ENCODE assay signal across 12 cellular contexts in genomic region chr19:5697022-5697889, GRCh38. TPM values are rescaled to one million over a fixed set of nuclear protein-coding genes. Genes with fewer than 3 reads are reported as not detected.
A peak's percentile ranks its signal among the peaks of the same experiment; 100 is the strongest.
DNase-seq lines count a peak whose midpoint lies in the region; ATAC-seq and TF ChIP-seq lines count a peak whose summit lies in the region.
"Had no signal": no experiment of that assay in that cellular context is flagged by ENCODE, and none has a peak within 500 bp of the region (broad histone marks: within the 10 kb centered on the region; RNA-seq: fewer than 3 reads in every experiment).

No MANE protein-coding gene starts in this region.

- H3K9ac ChIP-seq in Karpas-422 (ENCODE audit: low read length) = no peak overlapping the region

- peaks cover 0 to 1% (median 0%) of the 10 kb centered on the region in 11 donors for H3K9me3 Mint-ChIP-seq in naive thymus-derived CD4-positive, alpha-beta T cell

- CTCF ChIA-PET in naive thymus-derived CD4-positive, alpha-beta T cell (lab: Charles Lee) = no interaction called here

- POLR2A ChIA-PET in naive thymus-derived CD4-positive, alpha-beta T cell (lab: Charles Lee) = interaction anchor here (0.6 kb wide), 1 partner anchor 18 kb away, joined by 6 read pairs; no protein-coding TSS in a partner anchor

- peaks cover 9% of the 10 kb centered on the region; the same call in 1 of the 2 replicates for H3K36me3 ChIP-seq in Karpas-422 (ENCODE audit: insufficient read depth, low read length)
- peaks cover 0 to 86% (median 6%) of the 10 kb centered on the region in 3 experiments for H3K36me3 ChIP-seq in naive thymus-derived CD4-positive, alpha-beta T cell (ENCODE audit: control insufficient read depth in 2 of 3, insufficient read depth in 3 of 3, low read length in 3 of 3)
- H3K36me3 ChIP-seq in psoas muscle (ENCODE audit: insufficient read depth in 1 of 2, low read depth in 1 of 2) = peaks cover 8 to 82% of the 10 kb centered on the region in 2 donors

- peak overlapping the region in 3 of 9 donors; percentile 38 to 75 (median 64) for H3K27ac Mint-ChIP-seq in naive thymus-derived CD4-positive, alpha-beta T cell

- H3K4me1 ChIP-seq in Karpas-422 (ENCODE audit: low read length) (peaks cover 5% of the 10 kb centered on the region), psoas muscle (peaks cover 1% of the 10 kb centered on the region)
- peaks cover under 1% of the 10 kb centered on the region in 2 donors for H3K4me1 ChIP-seq in naive thymus-derived CD4-positive, alpha-beta T cell (ENCODE audit: control insufficient read depth in 2 of 2, insufficient read depth in 2 of 2, low read length in 2 of 2)

- no peak overlapping the region for H3K4me3 Mint-ChIP-seq in naive thymus-derived CD4-positive, alpha-beta T cell

- peaks cover 47% of the 10 kb centered on the region for H4K20me1 ChIP-seq in Karpas-422 (ENCODE audit: insufficient read depth, low read depth, low read length)

- H3K9me3 ChIP-seq in Karpas-422 (ENCODE audit: low read length) = no peaks in the 10 kb centered on the region
- no peaks in the 10 kb centered on the region for H3K9me3 ChIP-seq in naive thymus-derived CD4-positive, alpha-beta T cell (ENCODE audit: control insufficient read depth in 2 of 3, low read length in 3 of 3)
- no peaks in the 10 kb centered on the region for H3K9me3 ChIP-seq in psoas muscle
- H3K9me3 ChIP-seq: HAP-1, transverse colon had no signal

- no peaks in the 10 kb centered on the region for H3K9me2 ChIP-seq in Karpas-422 (replicated peaks; ENCODE audit: insufficient read depth, low read length)

- peaks cover 21% of the 10 kb centered on the region for H3K79me2 ChIP-seq in Karpas-422 (ENCODE audit: low read length)

- H3K4me1 Mint-ChIP-seq in naive thymus-derived CD4-positive, alpha-beta T cell = peaks cover 0 to 8% (median 5%) of the 10 kb centered on the region in 7 donors

- TF ChIP-seq CTCF in coronary artery (IDR thresholded peaks at IDR 0.05) (no peak), psoas muscle (IDR thresholded peaks at IDR 0.05) (no peak)

- no peak for ATAC-seq in naive thymus-derived CD4-positive, alpha-beta T cell
- no peak for ATAC-seq in HG02852 (IDR thresholded peaks at IDR 0.05; ENCODE audit: unreplicated experiment)
- no peak for ATAC-seq in psoas muscle
- ATAC-seq: sciatic nerve had no signal

- peak; percentile 9 for TF ChIP-seq POLR2A in GM10847 (IDR thresholded peaks at IDR 0.05; ENCODE audit: extremely low read depth, insufficient read length)

- DNase-seq in Karpas-422 = peak; percentile 74
- DNase-seq in coronary artery (ENCODE audit: low spot score) = peak; percentile 64
- no peak for DNase-seq in naive thymus-derived CD4-positive, alpha-beta T cell
- DNase-seq in psoas muscle = no peak
- DNase-seq: NCI-H2171, transverse colon had no signal

- H3K4me3 ChIP-seq in Karpas-422 (ENCODE audit: low read length) (no peak overlapping the region), coronary artery (no peak overlapping the region), psoas muscle (no peak overlapping the region)
- H3K4me3 ChIP-seq in naive thymus-derived CD4-positive, alpha-beta T cell (ENCODE audit: low read length) = no peak overlapping the region
- H3K4me3 ChIP-seq: HAP-1, transverse colon had no signal

- no peaks in the 10 kb centered on the region for H3K27me3 Mint-ChIP-seq in naive thymus-derived CD4-positive, alpha-beta T cell

- H3K36me3 Mint-ChIP-seq in naive thymus-derived CD4-positive, alpha-beta T cell = peaks cover 0 to 16% (median 0%) of the 10 kb centered on the region in 5 donors

- H2AFZ ChIP-seq in Karpas-422 (ENCODE audit: low read length) = no peak overlapping the region

- H3K27ac ChIP-seq in Karpas-422 (ENCODE audit: low read length) (no peak overlapping the region), coronary artery (no peak overlapping the region), psoas muscle (no peak overlapping the region)
- no peak overlapping the region for H3K27ac ChIP-seq in naive thymus-derived CD4-positive, alpha-beta T cell (ENCODE audit: low read depth, low read length)
- H3K27ac ChIP-seq: transverse colon had no signal

- H3K4me2 ChIP-seq in Karpas-422 (ENCODE audit: low read depth, low read length, poor library complexity, severe bottlenecking) = no peak overlapping the region

- intact Hi-C loops in naive thymus-derived CD4-positive, alpha-beta T cell (cut with micrococcal nuclease) = no loop called here
- intact Hi-C loops in psoas muscle (cut with DNase I) = no loop called here

- H3K27me3 ChIP-seq in Karpas-422 (ENCODE audit: low read length) = no peaks in the 10 kb centered on the region
- H3K27me3 ChIP-seq in naive thymus-derived CD4-positive, alpha-beta T cell (ENCODE audit: control insufficient read depth in 2 of 2, insufficient read depth in 2 of 2, low read length in 2 of 2) = no peaks in the 10 kb centered on the region
- H3K27me3 ChIP-seq in psoas muscle (ENCODE audit: insufficient read depth in 3 of 3, low read length in 2 of 3) = no peaks in the 10 kb centered on the region
- H3K27me3 ChIP-seq: transverse colon had no signal

- 76 to 84% (median 81%) methylated on average over 19 to 25 of the region's 25 CpGs for WGBS in psoas muscle, 3 donors

RNA-seq across cellular contexts. Expression of gene RPL36, which starts 7.2 kb away (rescaled TPM):
- 3,189 and 3,229 TPM in 2 replicates for total RNA-seq in Karpas-422 (2014; rRNA removed; shearing (Covaris generic); ENCODE audit: low replicate concordance)
- 1,000 to 10,000 TPM in 3 of 5 experiments, 100 to 1,000 TPM in 2; 865 to 1,786 (median 1,037) TPM for total RNA-seq in naive thymus-derived CD4-positive, alpha-beta T cell
- 1,000 to 10,000 TPM; 2,342 to 2,564 TPM for polyA plus RNA-seq in naive thymus-derived CD4-positive, alpha-beta T cell
- total RNA-seq in psoas muscle = 100 to 1,000 TPM; 440 to 572 (median 473) TPM
- polyA plus RNA-seq in psoas muscle = 100 to 1,000 TPM; 647 to 814 (median 648) TPM

RNA-seq across cellular contexts. Expression of gene HSD11B1L, which starts 16.4 kb away (rescaled TPM):
- 6.9 and 9.0 TPM in 2 replicates for total RNA-seq in Karpas-422 (2014; rRNA removed; shearing (Covaris generic); ENCODE audit: low replicate concordance)
- total RNA-seq in naive thymus-derived CD4-positive, alpha-beta T cell = 1 to 10 TPM; 2.8 to 5.2 (median 3.6) TPM
- 1 to 10 TPM; 8.4 to 9.6 TPM for polyA plus RNA-seq in naive thymus-derived CD4-positive, alpha-beta T cell
- total RNA-seq in psoas muscle = 1 to 10 TPM; 4.5 to 6.2 (median 4.6) TPM
- polyA plus RNA-seq in psoas muscle = 10 to 100 TPM in 2 of 3 donors, 1 to 10 TPM in 1; 4.7 to 15.6 (median 11.7) TPM

RNA-seq across cellular contexts. Expression of gene MICOS13, which starts 16.9 kb away (rescaled TPM):
- 63.4 and 118 TPM in 2 replicates for total RNA-seq in Karpas-422 (2014; rRNA removed; shearing (Covaris generic); ENCODE audit: low replicate concordance)
- 10 to 100 TPM; 26.1 to 49.3 (median 38.4) TPM for total RNA-seq in naive thymus-derived CD4-positive, alpha-beta T cell
- 100 to 1,000 TPM in 1 of 2 donors, 10 to 100 TPM in 1; 76.8 to 109 TPM for polyA plus RNA-seq in naive thymus-derived CD4-positive, alpha-beta T cell
- total RNA-seq in psoas muscle = 100 to 1,000 TPM; 103 to 133 (median 119) TPM
- 100 to 1,000 TPM; 138 to 245 (median 234) TPM for polyA plus RNA-seq in psoas muscle

RNA-seq across cellular contexts. Expression of gene LONP1, which starts 22.7 kb away (rescaled TPM):
- total RNA-seq in Karpas-422 (2014; rRNA removed; shearing (Covaris generic); ENCODE audit: low replicate concordance) = 65.7 and 165 TPM in 2 replicates
- total RNA-seq in naive thymus-derived CD4-positive, alpha-beta T cell = 100 to 1,000 TPM in 1 of 5 experiments, 10 to 100 TPM in 4; 62.8 to 102 (median 74.8) TPM
- 10 to 100 TPM; 20.0 to 60.0 TPM for polyA plus RNA-seq in naive thymus-derived CD4-positive, alpha-beta T cell
- total RNA-seq in psoas muscle = 10 to 100 TPM; 61.0 to 97.1 (median 73.8) TPM
- 100 to 1,000 TPM in 1 of 3 donors, 10 to 100 TPM in 2; 58.6 to 127 (median 83.3) TPM for polyA plus RNA-seq in psoas muscle

RNA-seq across cellular contexts. Expression of gene CATSPERD, which starts 23.2 kb away (rescaled TPM):
- total RNA-seq in Karpas-422 (2014; rRNA removed; shearing (Covaris generic); ENCODE audit: low replicate concordance) = not detected in 2 replicates
- under 1 TPM in 1 of 5 experiments, not detected in 4; 0.07 TPM for total RNA-seq in naive thymus-derived CD4-positive, alpha-beta T cell
- polyA plus RNA-seq in naive thymus-derived CD4-positive, alpha-beta T cell = not detected
- total RNA-seq in psoas muscle = not detected
- not detected for polyA plus RNA-seq in psoas muscle
- total RNA-seq: epithelial cell of proximal tubule, mucosa of gallbladder, sciatic nerve, transverse colon had no signal

Comparison
In these comparisons a context has a peak if more than half of its experiments do, and no peak if none do; other contexts are left out.
1. DNase-seq: peak in Karpas-422 (single experiment) and coronary artery (single experiment); none in naive thymus-derived CD4-positive, alpha-beta T cell (0 of 9) and psoas muscle (0 of 2).